In genomic region chr6:166777096-166777630, GRCh38 we compare ENCODE assay signal across 15 cellular contexts.
A peak's percentile ranks its signal among the peaks of the same experiment; 100 is the strongest.
DNase-seq lines count a peak whose midpoint lies in the region; ATAC-seq, FAIRE-seq and TF ChIP-seq lines count a peak whose summit lies in the region.
"Had no signal": no experiment of that assay in that cellular context is flagged by ENCODE, and none has a peak within 500 bp of the region (broad histone marks: within the 10 kb centered on the region; RNA-seq: fewer than 3 reads in every experiment).

No MANE protein-coding gene starts in this region.

- H3K27ac Mint-ChIP-seq in osteocyte (ENCODE audit: unreplicated experiment) = no peak overlapping the region
- H3K27ac Mint-ChIP-seq: B cell; CD4-positive, alpha-beta T cell; GM23338 had no signal

- FAIRE-seq in K562 (lab: Jason Lieb, UNC) = no peak
- FAIRE-seq: A204.1 had no signal

- no peaks in the 10 kb centered on the region for H3K36me3 Mint-ChIP-seq in osteocyte (ENCODE audit: unreplicated experiment)

- WGBS in K562 (ENCODE audit: insufficient coverage, low coverage, missing lambda C conversion rate) = 21% methylated on average over 14 of the region's 14 CpGs

- H3K9me3 Mint-ChIP-seq in osteocyte (ENCODE audit: unreplicated experiment) = no peaks in the 10 kb centered on the region
- H3K9me3 Mint-ChIP-seq: CD4-positive, alpha-beta T cell; GM23338 had no signal

- TF ChIP-seq POLR2A in K562 (conservative IDR thresholded peaks at IDR 0.05) = no peak

- no peak overlapping the region for H3K4me3 ChIP-seq in right atrium auricular region
- H3K4me3 ChIP-seq in K562 = no peak overlapping the region
- no peak overlapping the region for H3K4me3 ChIP-seq in brain microvascular endothelial cell (ENCODE audit: low read depth, low read length)
- H3K4me3 ChIP-seq: GM23338 had no signal

- H3K9me3 ChIP-seq in right atrium auricular region (no peaks in the 10 kb centered on the region), K562 (replicated peaks; ENCODE audit: control insufficient read depth, insufficient read depth, low read depth, low read length) (no peaks in the 10 kb centered on the region)

- no peak for TF ChIP-seq EP300 in K562 (IDR thresholded peaks at IDR 0.05; ENCODE audit: low read length)

- CTCF ChIA-PET in K562 (lab: Yijun Ruan, JAX; ENCODE audit: low intra/inter-chr PET ratio) = interaction anchor here (1.4 kb wide), 1 partner anchor 10 kb away, joined by 3 read pairs; no protein-coding TSS in a partner anchor

- H3K4me1 ChIP-seq in right atrium auricular region = no peaks in the 10 kb centered on the region
- H3K4me1 ChIP-seq in K562 (replicated peaks in 1 of 2; ENCODE audit: control insufficient read depth in 2 of 2, insufficient read depth in 2 of 2, low read length in 2 of 2) = peaks cover 0 to 9% of the 10 kb centered on the region in 2 experiments; a peak in 2 of 5 replicates

- H3K79me2 ChIP-seq in K562 (ENCODE audit: control insufficient read depth, insufficient read depth, low read length) = no peaks in the 10 kb centered on the region

- no peak for ATAC-seq in Right ventricle myocardium inferior
- ATAC-seq in K562 = no peak
- no peak for ATAC-seq in SK-N-SH treated with all-trans-retinoic acid at 6 μM for 48 hours
- ATAC-seq: GM23338 had no signal

- POLR2A ChIA-PET in K562 (lab: Yijun Ruan, JAX) = interaction anchor here (0.6 kb wide), 1 partner anchor 1692 kb away, joined by 3 read pairs; no protein-coding TSS in a partner anchor

- DNase-seq in right atrium auricular region (ENCODE audit: low spot score) (peak; percentile 30), Right ventricle myocardium inferior (ENCODE audit: missing footprints) (no peak), K562 (ENCODE audit: extremely low read depth in 1 of 4, low spot score in 3 of 4) (no peak), osteocyte (ENCODE audit: extremely low spot score, unreplicated experiment) (peak; percentile 69), activated gamma-delta T cell treated with Interleukin-2 at 50 U/mL for 16 hours (no peak), brain microvascular endothelial cell (no peak)
- DNase-seq: C1 segment of cervical spinal cord; Calu3; CD4-positive, alpha-beta T cell; DMS 273 treated with DMSO at 0.1 percent for 48 hours; H7 had no signal

- H3K27ac ChIP-seq in right atrium auricular region (no peak overlapping the region), K562 (ENCODE audit: extremely low read depth, low read depth, low read length) (no peak overlapping the region), brain microvascular endothelial cell (no peak overlapping the region)

- H4K20me1 ChIP-seq in K562 (replicated peaks; ENCODE audit: control insufficient read depth, insufficient read depth, low read length) = peaks cover 4% of the 10 kb centered on the region; the same call in 1 of the 2 replicates

- H3K27me3 ChIP-seq in right atrium auricular region (no peaks in the 10 kb centered on the region), K562 (ENCODE audit: control insufficient read depth in 2 of 2, insufficient read depth in 2 of 2, low read length in 2 of 2) (peaks cover 20 to 63% of the 10 kb centered on the region in 2 experiments), brain microvascular endothelial cell (replicated peaks) (no peaks in the 10 kb centered on the region)

- H3K4me3 Mint-ChIP-seq in osteocyte (ENCODE audit: unreplicated experiment) = no peak overlapping the region
- H3K4me3 Mint-ChIP-seq: B cell; CD4-positive, alpha-beta T cell; GM23338 had no signal

- H2AFZ ChIP-seq in K562 (ENCODE audit: low read depth, low read length) = no peak overlapping the region
- H2AFZ ChIP-seq: GM23338 had no signal

- H3K27me3 Mint-ChIP-seq in osteocyte (ENCODE audit: unreplicated experiment) = peaks cover 16% of the 10 kb centered on the region

- no peak for TF ChIP-seq RAD21 in K562 (CRISPR knock-in tag; conservative IDR thresholded peaks at IDR 0.05 in 1 of 2, IDR thresholded peaks at IDR 0.05 in 1 of 2)

- H3K4me1 Mint-ChIP-seq in osteocyte (ENCODE audit: unreplicated experiment) = no peaks in the 10 kb centered on the region

- in situ Hi-C loops in K562 (cut with MboI) = loop anchor here (5.0 to 10.0 kb wide), 3 partner anchors 178 to 588 kb away; partner anchors contain the start of gene RNASET2
- in situ Hi-C loops in brain microvascular endothelial cell (cut with HindIII; ENCODE audit: low pct_ligation_motif_present, low sequenced_read_pairs) = no loop called here

- no peak overlapping the region for H3K4me2 ChIP-seq in K562 (ENCODE audit: insufficient read depth, low read length)
- H3K4me2 ChIP-seq: GM23338 had no signal

- H3K9me1 ChIP-seq in K562 (ENCODE audit: control insufficient read depth, insufficient read depth, low read length) = no peaks in the 10 kb centered on the region

- no peak overlapping the region for H3K9ac ChIP-seq in K562 (ENCODE audit: insufficient read depth in 1 of 2, low read depth in 2 of 2, low read length in 2 of 2)

- intact Hi-C loops in Right ventricle myocardium inferior (cut with DNase I) (loop anchor here (5.0 kb wide), 1 partner anchor 220 kb away; the partner anchor contains the start of gene CEP43), K562 (cut with micrococcal nuclease) (loop anchor here (5.0 to 10.0 kb wide), 3 partner anchors 210 to 508 kb away; no protein-coding TSS in a partner anchor)

- H3K36me3 ChIP-seq in right atrium auricular region (no peaks in the 10 kb centered on the region), K562 (ENCODE audit: control insufficient read depth, insufficient read depth, low read length) (no peaks in the 10 kb centered on the region), brain microvascular endothelial cell (replicated peaks) (no peaks in the 10 kb centered on the region)

- TF ChIP-seq CTCF in right atrium auricular region (IDR thresholded peaks at IDR 0.05) (no peak), K562 (IDR thresholded peaks at IDR 0.05 in 2 of 3, conservative IDR thresholded peaks at IDR 0.05 in 1 of 3; ENCODE audit: insufficient read depth in 2 of 3, low read depth in 1 of 3, low read length in 3 of 3) (no peak), osteocyte (IDR thresholded peaks at IDR 0.05) (no peak), brain microvascular endothelial cell (IDR thresholded peaks at IDR 0.05; ENCODE audit: low read depth, low read length, missing control alignments) (no peak)

- BruUV-seq in K562 (replicated peaks; lab: Mats Ljungman, UMichigan) = no TSS peak

TF ChIP-seq in K562, 482 proteins besides CTCF, POLR2A, EP300 and RAD21:
- TF ChIP-seq FOXM1 (IDR thresholded peaks at IDR 0.05; ENCODE audit: low read depth) (no peak), FOXM1 (CRISPR knock-in tag; IDR thresholded peaks at IDR 0.05; ENCODE audit: low read depth) (no peak), BRCA1 (IDR thresholded peaks at IDR 0.05) (no peak), BRCA1 (CRISPR knock-in tag; IDR thresholded peaks at IDR 0.05) (0 out of 2 replicates have a peak, but pooled peaks have one; percentile 41), SIRT6 (IDR thresholded peaks at IDR 0.05; ENCODE audit: low read depth, low read length) (no peak), E2F6 (IDR thresholded peaks at IDR 0.05; ENCODE audit: borderline replicate concordance in 1 of 2, extremely low read depth in 1 of 2, insufficient read depth in 1 of 2, insufficient read length in 1 of 2, low read depth in 1 of 2, low read length in 1 of 2, poor library complexity in 1 of 2, severe bottlenecking in 1 of 2) (no peak)

TF ChIP-seq in SK-N-SH treated with all-trans-retinoic acid at 6 μM for 48 hours, 23 proteins besides CTCF, POLR2A, EP300 and RAD21:
- no peak for TF ChIP-seq ARNTL (CRISPR knock-in tag; IDR thresholded peaks at IDR 0.05; ENCODE audit: borderline replicate concordance, low read depth)
- TF ChIP-seq ZFP30 (CRISPR knock-in tag; IDR thresholded peaks at IDR 0.05) = no peak
- TF ChIP-seq ZC3H10 (CRISPR knock-in tag; IDR thresholded peaks at IDR 0.05) = no peak
- no peak for TF ChIP-seq TCF4 (CRISPR knock-in tag; IDR thresholded peaks at IDR 0.05; ENCODE audit: borderline replicate concordance)
- TF ChIP-seq POU6F1 (CRISPR knock-in tag; IDR thresholded peaks at IDR 0.05; ENCODE audit: borderline replicate concordance, low read depth) = no peak

Comparison
In these comparisons a context has a peak if more than half of its experiments do, and no peak if none do; other contexts are left out.
1. DNase-seq: peak in right atrium auricular region (single experiment) and osteocyte (single experiment); none in Right ventricle myocardium inferior (single experiment), K562 (0 of 4), activated gamma-delta T cell treated with Interleukin-2 at 50 U/mL for 16 hours (single experiment) and brain microvascular endothelial cell (single experiment).